In the genomic region with DNA sequence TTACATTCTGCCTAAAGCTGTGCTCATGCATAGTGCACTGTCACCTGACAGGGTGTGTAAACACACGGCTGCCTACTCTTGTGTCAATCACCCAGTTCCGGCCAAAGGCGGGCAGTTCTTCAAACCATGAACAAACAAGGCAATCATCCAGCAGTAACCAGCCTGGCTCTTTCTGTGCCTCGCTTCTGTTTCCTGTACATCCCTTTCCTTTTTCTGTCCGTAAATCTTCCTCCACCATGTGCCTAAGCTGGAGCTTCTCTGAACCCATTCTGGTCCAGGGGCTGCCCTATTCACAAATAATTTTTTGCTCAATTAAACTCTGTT, we compare ENCODE assay signal across 8 cellular contexts.
DNase-seq lines count a peak whose midpoint lies in the region; ATAC-seq and TF ChIP-seq lines count a peak whose summit lies in the region.

No MANE protein-coding gene starts in this region.

- intact Hi-C loops in MCF 10A (cut with micrococcal nuclease): no loop called here
- intact Hi-C loops in naive thymus-derived CD4-positive, alpha-beta T cell (cut with micrococcal nuclease): no loop called here

- no peak for TF ChIP-seq CTCF in MCF 10A (IDR thresholded peaks at IDR 0.05; ENCODE audit: unreplicated experiment)
- no peak for TF ChIP-seq CTCF in coronary artery (IDR thresholded peaks at IDR 0.05)

- H3K9me3 ChIP-seq in naive thymus-derived CD4-positive, alpha-beta T cell (ENCODE audit: control insufficient read depth in 2 of 3, low read length in 3 of 3): no peaks in the 10 kb centered on the region

- CTCF ChIA-PET in MCF 10A (lab: Yijun Ruan, JAX): interaction anchor here (1.1 to 2.0 kb wide), 3 partner anchors 45 to 422 kb away, joined by 3 to 11 read pairs (median 3); no protein-coding TSS in a partner anchor
- CTCF ChIA-PET in naive thymus-derived CD4-positive, alpha-beta T cell (lab: Charles Lee): no interaction called here

- no peaks in the 10 kb centered on the region for H3K27me3 ChIP-seq in naive thymus-derived CD4-positive, alpha-beta T cell (ENCODE audit: control insufficient read depth in 2 of 2, insufficient read depth in 2 of 2, low read length in 2 of 2)

- DNase-seq in ELF-1 (ENCODE audit: low read depth, low spot score) (peak; percentile 81), NCI-H1436 treated with DMSO at 0.1 percent for 48 hours (lab: John Stamatoyannopoulos, UW) (peak; percentile 75), MCF 10A (ENCODE audit: unreplicated experiment) (peak; percentile 83), DMS114 treated with DMSO at 0.1 percent for 48 hours (lab: John Stamatoyannopoulos, UW; ENCODE audit: unreplicated experiment) (no peak), coronary artery (ENCODE audit: low spot score) (no peak), GM19238 (ENCODE audit: insufficient read length, low spot score) (no peak)
- no peak for DNase-seq in naive thymus-derived CD4-positive, alpha-beta T cell
- DNase-seq in stimulated activated CD4-positive, alpha-beta T cell treated with anti-CD3 and anti-CD28 coated beads, Interleukin-2, amount 100 ng/mL, for 24 hours: no peak

- no peaks in the 10 kb centered on the region for H3K36me3 ChIP-seq in naive thymus-derived CD4-positive, alpha-beta T cell (ENCODE audit: control insufficient read depth in 2 of 3, insufficient read depth in 3 of 3, low read length in 3 of 3)

- no peaks in the 10 kb centered on the region for H3K9me3 Mint-ChIP-seq in MCF 10A (ENCODE audit: unreplicated experiment)
- H3K9me3 Mint-ChIP-seq in naive thymus-derived CD4-positive, alpha-beta T cell: no peaks in the 10 kb centered on the region

- BruUV-seq in MCF 10A (replicated peaks; lab: Mats Ljungman, UMichigan): no TSS peak

- peaks cover 17% of the 10 kb centered on the region for H3K4me1 Mint-ChIP-seq in MCF 10A (ENCODE audit: insufficient read depth, unreplicated experiment)
- H3K4me1 Mint-ChIP-seq in naive thymus-derived CD4-positive, alpha-beta T cell: peaks cover 0 to 7% (median 6%) of the 10 kb centered on the region in 7 donors

- no peak overlapping the region for H3K4me3 Mint-ChIP-seq in MCF 10A (ENCODE audit: unreplicated experiment)
- H3K4me3 Mint-ChIP-seq in naive thymus-derived CD4-positive, alpha-beta T cell: no peak overlapping the region

- POLR2A ChIA-PET in MCF 10A (lab: Yijun Ruan, JAX): interaction anchor here (0.6 to 1.2 kb wide), 10 partner anchors 10 to 199 kb away, joined by 3 to 12 read pairs (median 3); a partner anchor contains a TSS
- POLR2A ChIA-PET in naive thymus-derived CD4-positive, alpha-beta T cell (lab: Charles Lee): no interaction called here

- peak; percentile 58 for ATAC-seq in naive thymus-derived CD4-positive, alpha-beta T cell

- no peaks in the 10 kb centered on the region for H3K27me3 Mint-ChIP-seq in MCF 10A (ENCODE audit: insufficient read depth, unreplicated experiment)
- H3K27me3 Mint-ChIP-seq in naive thymus-derived CD4-positive, alpha-beta T cell: peaks cover 0 to 6% (median 0%) of the 10 kb centered on the region in 5 donors

- H3K4me3 ChIP-seq in naive thymus-derived CD4-positive, alpha-beta T cell (ENCODE audit: low read length): no peak overlapping the region
- no peak overlapping the region for H3K4me3 ChIP-seq in coronary artery

- peak overlapping the region; percentile 96 for H3K27ac Mint-ChIP-seq in MCF 10A (ENCODE audit: low read depth, unreplicated experiment)
- H3K27ac Mint-ChIP-seq in naive thymus-derived CD4-positive, alpha-beta T cell: no peak overlapping the region

- H3K27ac ChIP-seq in naive thymus-derived CD4-positive, alpha-beta T cell (ENCODE audit: low read depth, low read length): no peak overlapping the region
- no peak overlapping the region for H3K27ac ChIP-seq in coronary artery

- H3K4me1 ChIP-seq in naive thymus-derived CD4-positive, alpha-beta T cell (ENCODE audit: control insufficient read depth in 2 of 2, insufficient read depth in 2 of 2, low read length in 2 of 2): no peaks in the 10 kb centered on the region

- H3K36me3 Mint-ChIP-seq in MCF 10A (ENCODE audit: insufficient read depth, unreplicated experiment): no peaks in the 10 kb centered on the region
- H3K36me3 Mint-ChIP-seq in naive thymus-derived CD4-positive, alpha-beta T cell: no peaks in the 10 kb centered on the region

Comparison
In these comparisons a context has a peak if more than half of its experiments do, and no peak if none do; other contexts are left out.
1. DNase-seq: peak in ELF-1 (single experiment), NCI-H1436 treated with DMSO at 0.1 percent for 48 hours (single experiment) and MCF 10A (single experiment); none in naive thymus-derived CD4-positive, alpha-beta T cell (0 of 9), DMS114 treated with DMSO at 0.1 percent for 48 hours (single experiment), coronary artery (single experiment), stimulated activated CD4-positive, alpha-beta T cell treated with anti-CD3 and anti-CD28 coated beads, Interleukin-2, amount 100 ng/mL, for 24 hours (0 of 2) and GM19238 (single experiment).